ENCODE assay signal across 18 cellular contexts in the genomic region with DNA sequence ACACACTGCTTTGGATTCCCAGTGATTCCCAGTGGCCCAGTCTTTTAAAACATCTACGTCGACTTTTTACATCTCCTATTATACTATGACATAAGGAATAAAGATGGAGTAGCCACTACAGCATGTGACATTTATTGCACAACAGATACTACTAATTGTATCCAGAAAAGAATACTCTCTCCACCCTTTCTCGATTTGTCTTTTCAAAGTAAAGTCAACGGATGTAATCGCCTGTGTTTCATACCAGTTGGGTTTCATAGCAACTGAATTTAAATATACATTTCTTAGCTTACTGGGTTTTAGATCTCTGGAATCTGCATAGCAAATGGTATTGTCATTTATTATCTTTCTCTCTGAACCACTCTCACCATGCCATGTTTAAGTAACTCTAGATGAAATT.
"Had no signal": no experiment of that assay in that cellular context is flagged by ENCODE, and none has a peak within 500 bp of the region (broad histone marks: within the 10 kb centered on the region; RNA-seq: fewer than 3 reads in every experiment).

No MANE protein-coding gene starts in this region.

- H3K4me3 ChIP-seq: colonic mucosa, gastroesophageal sphincter, heart left ventricle, lung, prostate gland, right atrium auricular region, transverse colon had no signal

- H3K36me3 ChIP-seq: colonic mucosa, gastroesophageal sphincter, heart left ventricle, prostate gland, right atrium auricular region, transverse colon had no signal

- ATAC-seq: activated CD8-positive, alpha-beta T cell treated with anti-CD3 and anti-CD28 coated beads for 36 hours; gastroesophageal sphincter; heart left ventricle; left lobe of liver; natural killer cell treated with Interleukin-12 subunit alpha and Interleukin-12 subunit beta and Interleukin-15 and Interleukin-18, amount 100 ng/mL, for 72 hours had no signal

- H3K27ac ChIP-seq: gastroesophageal sphincter, heart left ventricle, prostate gland, right atrium auricular region had no signal

- H3K27me3 ChIP-seq: colonic mucosa, gastroesophageal sphincter, heart left ventricle, right atrium auricular region, transverse colon had no signal

- DNase-seq: activated B cell treated with CpG ODN at 0.5 μM for 24 hours; activated CD4-positive, alpha-beta T cell treated with anti-CD3 and anti-CD28 coated beads, Interleukin-2, amount 10 ng/mL, durations not matched to agents 24 days and 14 days; activated CD8-positive, alpha-beta T cell treated with anti-CD3 and anti-CD28 coated beads for 36 hours; activated naive CD4-positive, alpha-beta T cell treated with Interleukin-2 at 50 U/mL for 16 hours; activated naive CD8-positive, alpha-beta T cell treated with anti-CD3 and anti-CD28 coated beads, Interleukin-2, amount 10 ng/mL, durations not matched to agents 7 days and 5 days; activated T-cell treated with anti-CD3 and anti-CD28 coated beads, Interleukin-2, amount 50 U/mL, for 1 hour; anterior cingulate cortex; colonic mucosa; heart left ventricle; kidney; T-helper 9 cell; transverse colon had no signal

- H3K4me1 ChIP-seq: prostate gland had no signal

- H3K9me3 ChIP-seq: colonic mucosa, heart left ventricle, prostate gland, right atrium auricular region, transverse colon had no signal
